ENCODE assay signal across 17 cellular contexts in the genomic region with DNA sequence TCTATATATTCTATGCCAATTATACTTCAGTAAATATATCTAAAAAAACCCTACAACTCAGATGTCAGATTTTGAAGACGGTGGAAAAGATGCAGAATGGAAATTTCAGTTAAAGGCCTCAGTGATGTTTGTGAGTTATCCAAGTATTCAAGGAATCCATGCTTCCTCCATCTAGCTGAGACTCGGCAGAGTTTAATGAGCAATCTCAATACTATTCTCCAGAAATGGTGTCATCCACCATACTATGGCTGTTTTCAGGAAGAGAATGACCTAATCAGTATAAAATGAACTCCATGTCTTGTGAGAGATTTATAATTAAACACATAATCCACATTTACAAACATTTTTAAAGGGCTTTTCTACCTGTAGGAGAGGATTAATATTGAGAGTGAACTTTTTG.
A peak's percentile ranks its signal among the peaks of the same experiment; 100 is the strongest.
DNase-seq lines count a peak whose midpoint lies in the region; ATAC-seq, FAIRE-seq and TF ChIP-seq lines count a peak whose summit lies in the region.
"Had no signal": no experiment of that assay in that cellular context is flagged by ENCODE, and none has a peak within 500 bp of the region (broad histone marks: within the 10 kb centered on the region; RNA-seq: fewer than 3 reads in every experiment).

No MANE protein-coding gene starts in this region.

- H3K4me2 ChIP-seq in HepG2 (ENCODE audit: low read depth, low read length): peak overlapping the region; percentile 83

- H3K36me3 ChIP-seq in HepG2 (replicated peaks in 1 of 2; ENCODE audit: control insufficient read depth in 1 of 2, insufficient read depth in 2 of 2, low read length in 2 of 2) (no peaks in the 10 kb centered on the region; a peak in 1 of 5 replicates), right lobe of liver (no peaks in the 10 kb centered on the region)

- TF ChIP-seq POLR2A in HepG2 (IDR thresholded peaks at IDR 0.05; ENCODE audit: insufficient read depth in 1 of 2, low read depth in 2 of 2, low read length in 2 of 2) (no peak), right lobe of liver (IDR thresholded peaks at IDR 0.05) (no peak)

- H3K9me3 ChIP-seq in HepG2 (ENCODE audit: low read length) (no peaks in the 10 kb centered on the region), right lobe of liver (no peaks in the 10 kb centered on the region)
- H3K9me3 ChIP-seq: mucosa of descending colon had no signal

- DNase-seq in HepG2 (ENCODE audit: low spot score) (no peak), right lobe of liver (no peak), astrocyte of the hippocampus (ENCODE audit: low read depth, low spot score) (peak; percentile 60), kidney glomerular epithelial cell (lab: John Stamatoyannopoulos, UW) (peak; percentile 82), NCI-H2227 treated with DMSO at 0.1 percent for 48 hours (lab: John Stamatoyannopoulos, UW) (no peak), SKM-1 (lab: John Stamatoyannopoulos, UW; ENCODE audit: unreplicated experiment) (no peak), KG1 (lab: John Stamatoyannopoulos, UW) (no peak), NCI-H510A treated with DMSO at 0.1 percent for 48 hours (lab: John Stamatoyannopoulos, UW) (no peak)
- DNase-seq: GDM1; hypothalamus; mucosa of descending colon; SHP77 treated with DMSO at 0.1 percent for 48 hours; stimulated activated CD4-positive, alpha-beta T cell treated with anti-CD3 and anti-CD28 coated beads, Interleukin-12 subunit alpha, Interleukin-12 subunit beta, amount 100 ng/mL, for 4 hours; stimulated activated CD8-positive, alpha-beta memory T cell treated with anti-CD3 and anti-CD28 coated beads, Interleukin-4, amount 100 ng/mL, for 48 hours had no signal

- TF ChIP-seq RAD21 in HepG2 (CRISPR knock-in tag; IDR thresholded peaks at IDR 0.05): no peak

- H3K4me1 ChIP-seq in HepG2 (ENCODE audit: insufficient read depth, low read length): peaks cover 24% of the 10 kb centered on the region
- peaks cover 0 to 9% (median 0%) of the 10 kb centered on the region in 4 donors for H3K4me1 ChIP-seq in right lobe of liver

- 90% methylated on average over 2 of the region's 2 CpGs for WGBS in HepG2 (ENCODE audit: low lambda C conversion rate)
- WGBS in right lobe of liver (ENCODE audit: insufficient coverage, low coverage, low lambda C conversion rate, missing lambda C conversion rate): 89% methylated on average over 2 of the region's 2 CpGs

- intact Hi-C loops in HepG2 (cut with micrococcal nuclease; ENCODE audit: unreplicated experiment): no loop called here
- intact Hi-C loops in right lobe of liver (cut with DNase I): no loop called here

- H3K27me3 ChIP-seq in HepG2 (ENCODE audit: control insufficient read depth in 1 of 2, insufficient read depth in 2 of 2, low read length in 2 of 2): no peaks in the 10 kb centered on the region
- H3K27me3 ChIP-seq in right lobe of liver: no peaks in the 10 kb centered on the region

- FAIRE-seq in HepG2 (lab: Jason Lieb, UNC): no peak
- FAIRE-seq: colon, H1 had no signal

- TF ChIP-seq CTCF in HepG2 (CRISPR knock-in tag; IDR thresholded peaks at IDR 0.05) (no peak), right lobe of liver (IDR thresholded peaks at IDR 0.05) (no peak)

- no peak overlapping the region for H2AFZ ChIP-seq in HepG2 (ENCODE audit: low read length)

- H3K27ac ChIP-seq in HepG2 (ENCODE audit: extremely low read length, insufficient read depth, low read length) (peak overlapping the region; percentile 98), right lobe of liver (no peak overlapping the region)

- ATAC-seq in HepG2 (no peak), right lobe of liver (no peak)
- ATAC-seq: mucosa of descending colon, WTC11 had no signal

- BruUV-seq in HepG2 (replicated peaks; lab: Mats Ljungman, UMichigan): no TSS peak

- no peaks in the 10 kb centered on the region for H4K20me1 ChIP-seq in HepG2 (ENCODE audit: insufficient read depth, low read length)

- TF ChIP-seq EP300 in HepG2 (IDR thresholded peaks at IDR 0.05; ENCODE audit: low read depth in 2 of 2, low read length in 2 of 2) (no peak), HepG2 (CRISPR knock-in tag; IDR thresholded peaks at IDR 0.05; ENCODE audit: borderline replicate concordance) (no peak)

- CTCF ChIA-PET in HepG2 (lab: Yijun Ruan, JAX; ENCODE audit: low intra/inter-chr PET ratio, low total read pairs): no interaction called here

- peak overlapping the region in 2 of 3 experiments; percentile 67 to 74; a peak in 2 of 6 replicates for H3K4me3 ChIP-seq in HepG2 (replicated peaks in 1 of 3; ENCODE audit: insufficient read depth in 1 of 3, low read depth in 2 of 3, low read length in 3 of 3)
- no peak overlapping the region for H3K4me3 ChIP-seq in right lobe of liver
- H3K4me3 ChIP-seq: mucosa of descending colon had no signal

- peak overlapping the region; percentile 76; the same call in 1 of the 2 replicates for H3K9ac ChIP-seq in HepG2 (ENCODE audit: insufficient read depth, low read depth, low read length)

- POLR2A ChIA-PET in HepG2 (lab: Yijun Ruan, JAX): interaction anchor here (1.5 to 3.3 kb wide), 4 partner anchors 15 to 358 kb away, joined by 6 to 54 read pairs (median 14); a partner anchor contains a TSS

- H3K79me2 ChIP-seq in HepG2 (ENCODE audit: insufficient read depth, low read length): peaks cover 9% of the 10 kb centered on the region

- in situ Hi-C loops in HepG2 (cut with HindIII; ENCODE audit: extremely low pct_ligation_motif_present, low pct_unique_long_range_greater_than_20kb): no loop called here

TF ChIP-seq in HepG2, 621 proteins besides CTCF, POLR2A, EP300 and RAD21:
- TF ChIP-seq ZNF446 (CRISPR knock-in tag; IDR thresholded peaks at IDR 0.05): no peak
- TF ChIP-seq PAWR (CRISPR knock-in tag; IDR thresholded peaks at IDR 0.05; ENCODE audit: borderline replicate concordance): no peak
- no peak for TF ChIP-seq HES4 (CRISPR knock-in tag; IDR thresholded peaks at IDR 0.05; ENCODE audit: borderline replicate concordance)
- no peak for TF ChIP-seq ZNF790 (CRISPR knock-in tag; IDR thresholded peaks at IDR 0.05; ENCODE audit: borderline replicate concordance)

Comparison
In these comparisons a context has a peak if more than half of its experiments do, and no peak if none do; other contexts are left out.
1. H3K4me3 ChIP-seq: peak in HepG2 (2 of 3); none in right lobe of liver (0 of 3).
2. DNase-seq: peak in astrocyte of the hippocampus (single experiment) and kidney glomerular epithelial cell (single experiment); none in HepG2 (single experiment), right lobe of liver (0 of 3), NCI-H2227 treated with DMSO at 0.1 percent for 48 hours (single experiment), SKM-1 (single experiment), KG1 (single experiment) and NCI-H510A treated with DMSO at 0.1 percent for 48 hours (single experiment).